8 cellular contexts compared by ENCODE assay signal in genomic region chr1:150973258-150973825, GRCh38. TPM values are rescaled to one million over a fixed set of nuclear protein-coding genes. Genes with fewer than 3 reads are reported as not detected.
DNase-seq lines count a peak whose midpoint lies in the region; ATAC-seq, FAIRE-seq and TF ChIP-seq lines count a peak whose summit lies in the region.

No MANE protein-coding gene starts in this region.

- 16 to 27% methylated on average over 6 to 15 of the region's 15 CpGs for WGBS in endodermal cell (ENCODE audit: insufficient coverage in 1 of 2, insufficient read length in 1 of 2), 2 experiments

- TF ChIP-seq CTCF in endodermal cell (conservative IDR thresholded peaks at IDR 0.05) (no peak), neural progenitor cell (IDR thresholded peaks at IDR 0.05) (no peak)

- H4K20me1 ChIP-seq in neural progenitor cell (ENCODE audit: low read depth) = peaks cover 54% of the 10 kb centered on the region

- H3K36me3 ChIP-seq in endodermal cell (ENCODE audit: control insufficient read depth, insufficient read depth, low read length) (peaks cover 9% of the 10 kb centered on the region), neural progenitor cell (no peaks in the 10 kb centered on the region)

- H3K27me3 ChIP-seq in endodermal cell (ENCODE audit: control insufficient read depth, insufficient read depth, low read length, poor library complexity, severe bottlenecking) (no peaks in the 10 kb centered on the region), neural progenitor cell (peaks cover 11% of the 10 kb centered on the region)

- peaks cover 14% of the 10 kb centered on the region for H3K4me1 ChIP-seq in endodermal cell (ENCODE audit: control insufficient read depth, insufficient read depth, low read length)
- H3K4me1 ChIP-seq in neural progenitor cell = peaks cover 41% of the 10 kb centered on the region

- ATAC-seq in SK-N-SH treated with all-trans-retinoic acid at 6 μM for 48 hours = peak; percentile 10
- ATAC-seq in GM21423 (IDR thresholded peaks at IDR 0.05; ENCODE audit: unreplicated experiment) = no peak

- peak overlapping the region; percentile 77 for H3K9ac ChIP-seq in endodermal cell (ENCODE audit: extremely low read depth, low read length, poor library complexity, severe bottlenecking)
- H3K9ac ChIP-seq in neural progenitor cell = peak overlapping the region; percentile 54

- H3K9me3 ChIP-seq in endodermal cell (ENCODE audit: control insufficient read depth, low read length) (no peaks in the 10 kb centered on the region), neural progenitor cell (ENCODE audit: low read depth) (no peaks in the 10 kb centered on the region)

- TF ChIP-seq POLR2A in GM12891 (IDR thresholded peaks at IDR 0.05; ENCODE audit: low read depth, low read length) = no peak

- H3K36me3 Mint-ChIP-seq in endodermal cell (ENCODE audit: low read depth) (peaks cover 8% of the 10 kb centered on the region), neural progenitor cell (peaks cover 5% of the 10 kb centered on the region)

- H3K4me3 Mint-ChIP-seq in endodermal cell (peak overlapping the region; percentile 75), neural progenitor cell (peak overlapping the region; percentile 90)

- no peaks in the 10 kb centered on the region for H3K27me3 Mint-ChIP-seq in endodermal cell (ENCODE audit: insufficient read depth)
- H3K27me3 Mint-ChIP-seq in neural progenitor cell (ENCODE audit: insufficient read depth, low read depth) = peaks cover 5% of the 10 kb centered on the region

- DNase-seq in GM12891 (ENCODE audit: insufficient read length, low spot score) = peak; percentile 22
- DNase-seq in endodermal cell = peak; percentile 70
- peak; percentile 26 for DNase-seq in neural progenitor cell (ENCODE audit: low spot score)
- DNase-seq in NOMO-1 treated with DMSO at 0.1 percent for 48 hours (lab: John Stamatoyannopoulos, UW; ENCODE audit: unreplicated experiment) = no peak
- DNase-seq in NCI-H1436 (lab: John Stamatoyannopoulos, UW) = no peak
- no peak for DNase-seq in germinal center (ENCODE audit: low spot score)

- peaks cover 42% of the 10 kb centered on the region for H3F3A ChIP-seq in neural progenitor cell (ENCODE audit: low read depth)

- no peak overlapping the region for H2AFZ ChIP-seq in neural progenitor cell (replicated peaks)

- no peak for FAIRE-seq in GM12891 (lab: Jason Lieb, UNC)

- H3K9me3 Mint-ChIP-seq in endodermal cell (no peaks in the 10 kb centered on the region), neural progenitor cell (no peaks in the 10 kb centered on the region)

- H3K27ac ChIP-seq in endodermal cell (ENCODE audit: low read depth, low read length) = no peak overlapping the region
- no peak overlapping the region for H3K27ac ChIP-seq in neural progenitor cell

- peak overlapping the region; percentile 97 for H3K4me2 ChIP-seq in neural progenitor cell

- H3K27ac Mint-ChIP-seq in endodermal cell (peak overlapping the region; percentile 89), neural progenitor cell (no peak overlapping the region)

- peak overlapping the region; percentile 81 for H3K4me3 ChIP-seq in endodermal cell (ENCODE audit: low read length)
- peak overlapping the region; percentile 95 for H3K4me3 ChIP-seq in neural progenitor cell

- peaks cover 48% of the 10 kb centered on the region for H3K4me1 Mint-ChIP-seq in endodermal cell
- peaks cover 44% of the 10 kb centered on the region for H3K4me1 Mint-ChIP-seq in neural progenitor cell

- H3K79me2 ChIP-seq in neural progenitor cell (ENCODE audit: low read depth) = peaks cover 73% of the 10 kb centered on the region

TF ChIP-seq in GM12891, 5 proteins besides CTCF, POLR2A, EP300 and RAD21:
- TF ChIP-seq PAX5 (IDR thresholded peaks at IDR 0.05; ENCODE audit: insufficient read depth, low read length, severe bottlenecking) (no peak), POU2F2 (IDR thresholded peaks at IDR 0.05; ENCODE audit: low read depth, low read length) (no peak), SPI1 (IDR thresholded peaks at IDR 0.05; ENCODE audit: low read depth, low read length) (no peak), POLR2AphosphoS5 (IDR thresholded peaks at IDR 0.05; ENCODE audit: low read depth, low read length) (no peak), TAF1 (IDR thresholded peaks at IDR 0.05; ENCODE audit: low read depth, low read length) (no peak)

TF ChIP-seq in SK-N-SH treated with all-trans-retinoic acid at 6 μM for 48 hours, 23 proteins besides CTCF, POLR2A, EP300 and RAD21:
- TF ChIP-seq RARB (CRISPR knock-in tag; IDR thresholded peaks at IDR 0.05) = no peak
- no peak for TF ChIP-seq TCF4 (CRISPR knock-in tag; IDR thresholded peaks at IDR 0.05; ENCODE audit: borderline replicate concordance)
- no peak for TF ChIP-seq ZNF8 (CRISPR knock-in tag; IDR thresholded peaks at IDR 0.05)
- no peak for TF ChIP-seq ESRRG (CRISPR knock-in tag; IDR thresholded peaks at IDR 0.05)
- no peak for TF ChIP-seq ZC3H10 (CRISPR knock-in tag; IDR thresholded peaks at IDR 0.05)
- no peak for TF ChIP-seq POU6F1 (CRISPR knock-in tag; IDR thresholded peaks at IDR 0.05; ENCODE audit: borderline replicate concordance, low read depth)
- TF ChIP-seq CREB5 (CRISPR knock-in tag; IDR thresholded peaks at IDR 0.05; ENCODE audit: low read depth) = no peak
- no peak for TF ChIP-seq PATZ1 (CRISPR knock-in tag; IDR thresholded peaks at IDR 0.05; ENCODE audit: borderline replicate concordance)
- no peak for TF ChIP-seq GLIS3 (CRISPR knock-in tag; IDR thresholded peaks at IDR 0.05)
- no peak for TF ChIP-seq ZNF70 (CRISPR knock-in tag; IDR thresholded peaks at IDR 0.05)
- no peak for TF ChIP-seq ZNF565 (CRISPR knock-in tag; conservative IDR thresholded peaks at IDR 0.05; ENCODE audit: low read depth)
- TF ChIP-seq CSDC2 (CRISPR knock-in tag; IDR thresholded peaks at IDR 0.05) = no peak

RNA-seq across cellular contexts. Expression of gene CERS2, which starts 1.3 kb away (rescaled TPM):
- 24.9 TPM for polyA plus RNA-seq in GM12891 (2012; ENCODE audit: low read depth, missing spikeins)
- total RNA-seq in endodermal cell (100 to 1,000 TPM; 143 to 183 TPM), neural progenitor cell (ENCODE audit: low replicate concordance) (104 and 122 TPM in 2 replicates)
- 122 TPM for polyA plus RNA-seq in endodermal cell (2013, experiment 1 of 2)
- 109 TPM for polyA plus RNA-seq in endodermal cell (2013, experiment 2 of 2)

RNA-seq across cellular contexts. Expression of gene ANXA9, which starts 8.8 kb away (rescaled TPM):
- 0.62 TPM for polyA plus RNA-seq in GM12891 (2012; ENCODE audit: low read depth, missing spikeins)
- total RNA-seq in endodermal cell (not detected), neural progenitor cell (ENCODE audit: low replicate concordance) (0.77 TPM in 1 of 2 replicates, not detected in the other)
- polyA plus RNA-seq in endodermal cell (2013, experiment 1 of 2) = 0.50 TPM
- polyA plus RNA-seq in endodermal cell (2013, experiment 2 of 2) = 0.12 TPM

RNA-seq across cellular contexts. Expression of gene MINDY1, which starts 33.4 kb away (rescaled TPM):
- 4.9 TPM for polyA plus RNA-seq in GM12891 (2012; ENCODE audit: low read depth, missing spikeins)
- total RNA-seq in endodermal cell = 10 to 100 TPM in 1 of 2 donors, 1 to 10 TPM in 1; 8.6 to 10.8 TPM
- 17.8 TPM for polyA plus RNA-seq in endodermal cell (2013, experiment 1 of 2)
- 15.8 TPM for polyA plus RNA-seq in endodermal cell (2013, experiment 2 of 2)
- total RNA-seq in neural progenitor cell (ENCODE audit: low replicate concordance) = 8.5 and 15.8 TPM in 2 replicates

RNA-seq across cellular contexts. Expression of gene PRUNE1, which starts 34.9 kb away (rescaled TPM):
- 7.0 TPM for polyA plus RNA-seq in GM12891 (2012; ENCODE audit: low read depth, missing spikeins)
- total RNA-seq in endodermal cell (10 to 100 TPM; 23.8 to 29.3 TPM), neural progenitor cell (ENCODE audit: low replicate concordance) (27.0 and 33.0 TPM in 2 replicates)
- polyA plus RNA-seq in endodermal cell (2013, experiment 1 of 2) = 25.6 TPM
- 22.5 TPM for polyA plus RNA-seq in endodermal cell (2013, experiment 2 of 2)

RNA-seq across cellular contexts. Expression of gene SETDB1, which starts 47.2 kb away (rescaled TPM):
- polyA plus RNA-seq in GM12891 (2012; ENCODE audit: low read depth, missing spikeins) = 21.5 TPM
- total RNA-seq in endodermal cell = 10 to 100 TPM; 68.6 to 73.5 TPM
- polyA plus RNA-seq in endodermal cell (2013, experiment 1 of 2) = 54.5 TPM
- 48.1 TPM for polyA plus RNA-seq in endodermal cell (2013, experiment 2 of 2)
- 63.4 and 79.5 TPM in 2 replicates for total RNA-seq in neural progenitor cell (ENCODE audit: low replicate concordance)

Comparison
In these comparisons a context has a peak if more than half of its experiments do, and no peak if none do; other contexts are left out.
1. DNase-seq: peak in GM12891 (single experiment), endodermal cell (single experiment) and neural progenitor cell (single experiment); none in NOMO-1 treated with DMSO at 0.1 percent for 48 hours (single experiment), NCI-H1436 (single experiment) and germinal center (single experiment).